In genomic region chr11:102882389-102883024, GRCh38 we compare ENCODE assay signal across 7 cellular contexts. TPM values are rescaled to one million over a fixed set of nuclear protein-coding genes. Genes with fewer than 3 reads are reported as not detected.
A peak's percentile ranks its signal among the peaks of the same experiment; 100 is the strongest.
DNase-seq lines count a peak whose midpoint lies in the region; ATAC-seq lines count a peak whose summit lies in the region.

No MANE protein-coding gene starts in this region.

- ATAC-seq in GM18861 (IDR thresholded peaks at IDR 0.05; ENCODE audit: unreplicated experiment) (peak; percentile 90), HG02642 (IDR thresholded peaks at IDR 0.05; ENCODE audit: poor library complexity, unreplicated experiment) (peak; percentile 89)

- no peak overlapping the region for H2BK5ac ChIP-seq in neuronal stem cell (ENCODE audit: low read length)

- H3K4me3 ChIP-seq in skeletal muscle cell (ENCODE audit: low read depth, low read length) = no peak overlapping the region
- no peak overlapping the region for H3K4me3 ChIP-seq in neuronal stem cell (ENCODE audit: low read length in 2 of 2)

- H2BK12ac ChIP-seq in neuronal stem cell (ENCODE audit: low read length) = no peak overlapping the region

- H2BK15ac ChIP-seq in neuronal stem cell (ENCODE audit: low read length) = no peak overlapping the region

- no peaks in the 10 kb centered on the region for H3K4me1 ChIP-seq in neuronal stem cell (ENCODE audit: control insufficient read depth in 2 of 2, insufficient read depth in 1 of 2, low read depth in 1 of 2, low read length in 2 of 2)

- H4K8ac ChIP-seq in neuronal stem cell (ENCODE audit: low read depth, low read length) = no peak overlapping the region

- DNase-seq in RKO (ENCODE audit: low spot score) (peak; percentile 18), skeletal muscle cell (ENCODE audit: low read depth) (peak; percentile 62), neuronal stem cell (ENCODE audit: low spot score) (no peak), NCI-H1105 treated with DMSO at 0.1 percent for 48 hours (lab: John Stamatoyannopoulos, UW) (no peak), NCI-H146 treated with DMSO at 0.1 percent for 48 hours (lab: John Stamatoyannopoulos, UW; ENCODE audit: unreplicated experiment) (no peak)

- no peak overlapping the region for H4K91ac ChIP-seq in neuronal stem cell (ENCODE audit: low read depth, low read length, poor library complexity)

- H3K9me3 ChIP-seq in neuronal stem cell (replicated peaks in 1 of 2; ENCODE audit: control insufficient read depth in 2 of 2, insufficient read depth in 1 of 2, low read depth in 1 of 2, low read length in 2 of 2) = no peaks in the 10 kb centered on the region

- H3K23ac ChIP-seq in neuronal stem cell (ENCODE audit: low read depth, low read length, poor library complexity) = no peak overlapping the region

- no peak overlapping the region for H3K14ac ChIP-seq in neuronal stem cell (ENCODE audit: low read length)

- no peaks in the 10 kb centered on the region for H3K36me3 ChIP-seq in neuronal stem cell (replicated peaks in 1 of 2; ENCODE audit: control insufficient read depth in 2 of 2, insufficient read depth in 2 of 2, low read length in 2 of 2)

- no peaks in the 10 kb centered on the region for H3K27me3 ChIP-seq in neuronal stem cell (ENCODE audit: control insufficient read depth in 3 of 3, insufficient read depth in 3 of 3, low read depth in 1 of 3, low read length in 3 of 3)

- H2AK5ac ChIP-seq in neuronal stem cell (ENCODE audit: low read depth, low read length) = no peak overlapping the region

- H3K4me2 ChIP-seq in neuronal stem cell (ENCODE audit: insufficient read depth, low read length, poor library complexity, severe bottlenecking) = no peak overlapping the region

- H3K4ac ChIP-seq in neuronal stem cell (ENCODE audit: low read length) = no peak overlapping the region

- no peak overlapping the region for H3K9ac ChIP-seq in neuronal stem cell (ENCODE audit: low read depth, low read length, poor library complexity)

- H3K18ac ChIP-seq in neuronal stem cell (ENCODE audit: low read length) = no peak overlapping the region

- H2AFZ ChIP-seq in neuronal stem cell (ENCODE audit: low read length) = no peak overlapping the region

- no peak overlapping the region for H2BK120ac ChIP-seq in neuronal stem cell (ENCODE audit: low read depth, low read length)

- H3K79me1 ChIP-seq in neuronal stem cell (ENCODE audit: low read depth, low read length) = no peaks in the 10 kb centered on the region

- WGBS in neuronal stem cell (ENCODE audit: extremely low coverage in 2 of 2, insufficient read length in 2 of 2, insufficient replicate concordance in 1 of 2), 2 donors = no CpG with 5 or more reads among the region's 4 CpGs

- H3K27ac ChIP-seq in neuronal stem cell (replicated peaks; ENCODE audit: low read length) = no peak overlapping the region

RNA-seq across cellular contexts. Expression of gene MMP12, which starts 7.7 kb away (rescaled TPM):
- not detected for polyA plus RNA-seq in neuronal stem cell (2013, experiment 1 of 2)
- polyA plus RNA-seq in neuronal stem cell (2013, experiment 2 of 2) = not detected

RNA-seq across cellular contexts. Expression of gene MMP3, which starts 39.1 kb away (rescaled TPM):
- polyA plus RNA-seq in neuronal stem cell (2013, experiment 1 of 2) = not detected
- not detected for polyA plus RNA-seq in neuronal stem cell (2013, experiment 2 of 2)

Comparison
In these comparisons a context has a peak if more than half of its experiments do, and no peak if none do; other contexts are left out.
1. DNase-seq: peak in RKO (single experiment) and skeletal muscle cell (single experiment); none in neuronal stem cell (single experiment), NCI-H1105 treated with DMSO at 0.1 percent for 48 hours (single experiment) and NCI-H146 treated with DMSO at 0.1 percent for 48 hours (single experiment).